7 cellular contexts compared by ENCODE assay signal in genomic region chr11:9945588-9946140, GRCh38.
A peak's percentile ranks its signal among the peaks of the same experiment; 100 is the strongest.
DNase-seq lines count a peak whose midpoint lies in the region; TF ChIP-seq lines count a peak whose summit lies in the region.
"Not testable (repeated sequence)": the region's sequence is repeated elsewhere in the genome, so short reads cannot be mapped to it uniquely, and the experiment has no call there.

No MANE protein-coding gene starts in this region.

- H3K27me3 Mint-ChIP-seq in HFFc6 (ENCODE audit: insufficient read depth): not testable (repeated sequence)

- H3K79me1 ChIP-seq in mesenchymal stem cell (replicated peaks; ENCODE audit: low read length, poor library complexity, severe bottlenecking): not testable (repeated sequence)

- peaks cover 2 to 14% of the 10 kb centered on the region in 2 experiments for H3K36me3 ChIP-seq in mesenchymal stem cell (ENCODE audit: control insufficient read depth in 1 of 2, insufficient read depth in 2 of 2, low read depth in 1 of 2, low read length in 2 of 2)

- peaks cover 39% of the 10 kb centered on the region for H3K36me3 Mint-ChIP-seq in HFFc6 (ENCODE audit: low read depth)

- H3K4me1 ChIP-seq in mesenchymal stem cell (ENCODE audit: control insufficient read depth, insufficient read depth, low read depth, low read length): not testable (repeated sequence)

- TF ChIP-seq CTCF in HFFc6 (IDR thresholded peaks at IDR 0.05): not testable (repeated sequence)

- H3K18ac ChIP-seq in mesenchymal stem cell (ENCODE audit: low read depth in 1 of 2, low read length in 2 of 2): not testable (repeated sequence)

- H2AK5ac ChIP-seq in mesenchymal stem cell (ENCODE audit: low read length, severe bottlenecking): not testable (repeated sequence)

- H3K27ac ChIP-seq in mesenchymal stem cell (ENCODE audit: low read length, poor library complexity, severe bottlenecking): not testable (repeated sequence)

- not testable (repeated sequence) for H2AFZ ChIP-seq in mesenchymal stem cell (ENCODE audit: low read depth, low read length)

- peaks cover 12% of the 10 kb centered on the region for H3K9me3 ChIP-seq in mesenchymal stem cell (ENCODE audit: control insufficient read depth, low read length)

- not testable (repeated sequence) for H3K4me2 ChIP-seq in mesenchymal stem cell (ENCODE audit: low read length, poor library complexity, severe bottlenecking)

- WGBS in mesenchymal stem cell: 100% methylated on average over 1 of the region's 2 CpGs

- not testable (repeated sequence) for H2BK120ac ChIP-seq in mesenchymal stem cell (ENCODE audit: low read depth, low read length)

- DNase-seq in EL: peak; percentile 28
- peak; percentile 18 for DNase-seq in HFFc6
- DNase-seq in RPMI7951 (ENCODE audit: low read depth): peak; percentile 9
- peak; percentile 9 for DNase-seq in astrocyte of the hippocampus (ENCODE audit: low read depth, low spot score)
- DNase-seq in fibroblast of gingiva (ENCODE audit: low read depth): peak; percentile 45
- peak; percentile 40 for DNase-seq in fibroblast of peridontal ligament (ENCODE audit: extremely low read depth)
- not testable (repeated sequence) for DNase-seq in mesenchymal stem cell

- not testable (repeated sequence) for H3K14ac ChIP-seq in mesenchymal stem cell (ENCODE audit: low read length in 2 of 2)

- H2BK15ac ChIP-seq in mesenchymal stem cell (ENCODE audit: low read depth, poor library complexity, severe bottlenecking): not testable (repeated sequence)

- H3K23ac ChIP-seq in mesenchymal stem cell (ENCODE audit: low read length in 2 of 2): not testable (repeated sequence)

- peak overlapping the region; percentile 93 for H3K9ac ChIP-seq in mesenchymal stem cell (ENCODE audit: low read length)

- H3K4me1 Mint-ChIP-seq in HFFc6 (ENCODE audit: low read depth): peaks cover 56% of the 10 kb centered on the region

- H3K4me3 Mint-ChIP-seq in HFFc6: not testable (repeated sequence)

- H4K8ac ChIP-seq in mesenchymal stem cell (ENCODE audit: low read length): not testable (repeated sequence)

- H2BK5ac ChIP-seq in mesenchymal stem cell (ENCODE audit: low read depth, low read length, poor library complexity, severe bottlenecking): not testable (repeated sequence)

- not testable (repeated sequence) for H4K91ac ChIP-seq in mesenchymal stem cell (ENCODE audit: low read length)

- peaks cover 22% of the 10 kb centered on the region for H3K9me3 Mint-ChIP-seq in HFFc6

- H3K4me3 ChIP-seq in mesenchymal stem cell (ENCODE audit: insufficient read depth in 1 of 2, low read depth in 1 of 2, low read length in 2 of 2): not testable (repeated sequence)

- peak overlapping the region; percentile 74 for H3K27ac Mint-ChIP-seq in HFFc6

- not testable (repeated sequence) for H2BK12ac ChIP-seq in mesenchymal stem cell (ENCODE audit: low read length in 2 of 2)

- not testable (repeated sequence) for H3K27me3 ChIP-seq in mesenchymal stem cell (ENCODE audit: control insufficient read depth in 1 of 2, insufficient read depth in 1 of 2, low read length in 2 of 2)

- not testable (repeated sequence) for H3K4ac ChIP-seq in mesenchymal stem cell (ENCODE audit: low read depth in 1 of 2, low read length in 2 of 2)
